ENCODE assay signal across 24 cellular contexts in genomic region chr6:44045672-44046015, GRCh38.
DNase-seq lines count a peak whose midpoint lies in the region; ATAC-seq, FAIRE-seq and TF ChIP-seq lines count a peak whose summit lies in the region.
"Had no signal": no experiment of that assay in that cellular context is flagged by ENCODE, and none has a peak within 500 bp of the region (broad histone marks: within the 10 kb centered on the region; RNA-seq: fewer than 3 reads in every experiment).

No MANE protein-coding gene starts in this region.

- peaks cover 42 to 92% (median 91%) of the 10 kb centered on the region in 4 donors for H3K4me1 ChIP-seq in esophagus muscularis mucosa
- peaks cover 0 to 3% (median 0%) of the 10 kb centered on the region in 6 donors for H3K4me1 ChIP-seq in spleen

- peak overlapping the region; percentile 33 to 86 (median 53) for H3K27ac ChIP-seq in esophagus muscularis mucosa (replicated peaks in 1 of 4)
- no peak overlapping the region for H3K27ac ChIP-seq in spleen
- H3K27ac ChIP-seq: ascending aorta, hepatocyte, pancreas, skin epidermis, tibial artery had no signal

- H3K36me3 ChIP-seq in esophagus muscularis mucosa = no peaks in the 10 kb centered on the region
- H3K36me3 ChIP-seq in spleen = no peaks in the 10 kb centered on the region
- H3K36me3 ChIP-seq: ascending aorta, pancreas, tibial artery had no signal

- TF ChIP-seq POLR2A in esophagus muscularis mucosa (IDR thresholded peaks at IDR 0.05; ENCODE audit: low read depth) = no peak
- no peak for TF ChIP-seq POLR2A in spleen (IDR thresholded peaks at IDR 0.05)
- no peak for TF ChIP-seq POLR2A in erythroblast (IDR thresholded peaks at IDR 0.05; ENCODE audit: low read length)
- no peak for TF ChIP-seq POLR2A in GM12892 (IDR thresholded peaks at IDR 0.05; ENCODE audit: low read depth, low read length)

- no peak for TF ChIP-seq CTCF in esophagus muscularis mucosa (IDR thresholded peaks at IDR 0.05)
- TF ChIP-seq CTCF in spleen (IDR thresholded peaks at IDR 0.05 in 8 of 11, conservative IDR thresholded peaks at IDR 0.05 in 3 of 11) = no peak

- H3K27me3 ChIP-seq in esophagus muscularis mucosa (no peaks in the 10 kb centered on the region), spleen (replicated peaks in 1 of 7) (no peaks in the 10 kb centered on the region)
- H3K27me3 ChIP-seq: ascending aorta, hepatocyte, pancreas, tibial artery had no signal

- no peak for FAIRE-seq in GM12892 (lab: Jason Lieb, UNC)
- FAIRE-seq: GM12891, K562, pancreas had no signal

- intact Hi-C loops in esophagus muscularis mucosa (cut with DNase I) = no loop called here
- intact Hi-C loops in spleen (cut with DNase I; ENCODE audit: low total_unique reads) = no loop called here

- ATAC-seq in HG02852 (IDR thresholded peaks at IDR 0.05; ENCODE audit: unreplicated experiment) = no peak
- ATAC-seq: activated CD8-positive, alpha-beta T cell treated with anti-CD3 and anti-CD28 coated beads, Interleukin-2, amount 10 ng/mL, durations not matched to agents 7 days and 5 days; K562; naive thymus-derived CD8-positive, alpha-beta T cell had no signal

- TF ChIP-seq EP300 in esophagus muscularis mucosa (IDR thresholded peaks at IDR 0.05) = no peak

- DNase-seq in M059J (ENCODE audit: low read depth) = peak; percentile 45
- no peak for DNase-seq in esophagus muscularis mucosa (ENCODE audit: extremely low spot score)
- peak; percentile 68 for DNase-seq in inferior parietal cortex (ENCODE audit: extremely low spot score)
- peak; percentile 43 for DNase-seq in renal cortical epithelial cell (ENCODE audit: low read depth)
- no peak for DNase-seq in spleen
- DNase-seq in erythroblast (lab: John Stamatoyannopoulos, UW) = no peak
- no peak for DNase-seq in GM12892 (ENCODE audit: insufficient read length)
- DNase-seq: activated CD4-positive, CD25-positive, alpha-beta regulatory T cell; activated CD8-positive, alpha-beta T cell treated with anti-CD3 and anti-CD28 coated beads, Interleukin-2, amount 10 ng/mL, durations not matched to agents 7 days and 5 days; activated naive CD4-positive, alpha-beta T cell treated with Interleukin-2 at 50 U/mL for 16 hours; activated T-cell treated with anti-CD3 and anti-CD28 coated beads, Interleukin-2, amount 50 U/mL, for 24 hours; DMS79; GOT3; NCI-H1930; pancreas; stimulated activated naive CD4-positive, alpha-beta T cell treated with Interleukin-2 at 50 U/mL for 16 hours; tibial artery had no signal

- 15% methylated on average over 1 of the region's 1 CpG for WGBS in esophagus muscularis mucosa
- 45 to 100% (median 72%) methylated on average over 1 of the region's 1 CpG; no CpG with 5 or more reads in 1 of the 5 donors for WGBS in spleen, 5 donors

- H3K4me3 ChIP-seq in esophagus muscularis mucosa = no peak overlapping the region
- H3K4me3 ChIP-seq in spleen = no peak overlapping the region
- H3K4me3 ChIP-seq: ascending aorta, hepatocyte, K562, pancreas, skin epidermis, tibial artery had no signal

- H3K9me3 ChIP-seq in esophagus muscularis mucosa (no peaks in the 10 kb centered on the region), spleen (no peaks in the 10 kb centered on the region)
- H3K9me3 ChIP-seq: ascending aorta, pancreas, tibial artery had no signal

Comparison
In these comparisons a context has a peak if more than half of its experiments do, and no peak if none do; other contexts are left out.
1. DNase-seq: peak in M059J (single experiment), inferior parietal cortex (single experiment) and renal cortical epithelial cell (single experiment); none in esophagus muscularis mucosa (single experiment), spleen (single experiment), erythroblast (0 of 2) and GM12892 (single experiment).
2. H3K27ac ChIP-seq: peak in esophagus muscularis mucosa (4 of 4); none in spleen (0 of 8).